18 cellular contexts compared by ENCODE assay signal in genomic region chr2:212294816-212295215, GRCh38.
DNase-seq lines count a peak whose midpoint lies in the region; ATAC-seq, FAIRE-seq and TF ChIP-seq lines count a peak whose summit lies in the region.
"Had no signal": no experiment of that assay in that cellular context is flagged by ENCODE, and none has a peak within 500 bp of the region (broad histone marks: within the 10 kb centered on the region; RNA-seq: fewer than 3 reads in every experiment).

No MANE protein-coding gene starts in this region.

- in situ Hi-C loops in GM13976 (cut with MboI; ENCODE audit: low sequenced_read_pairs, unreplicated experiment) = no loop called here

- peak; percentile 46 for DNase-seq in NCI-H748 (lab: John Stamatoyannopoulos, UW; ENCODE audit: unreplicated experiment)
- no peak for DNase-seq in NCI-H748 treated with DMSO at 0.1 percent for 48 hours (lab: John Stamatoyannopoulos, UW)
- peak; percentile 92 to 98 for DNase-seq in NCI-H2081 (lab: John Stamatoyannopoulos, UW)
- peak; percentile 47 to 51 for DNase-seq in SHP77 (lab: John Stamatoyannopoulos, UW)
- no peak for DNase-seq in HTR-8/SVneo (ENCODE audit: insufficient read length, low spot score)
- DNase-seq in GM13976 (ENCODE audit: low spot score) = no peak
- DNase-seq in H4 (ENCODE audit: low spot score) = no peak
- DNase-seq: activated CD4-positive, alpha-beta T cell treated with anti-CD3 and anti-CD28 coated beads, Interleukin-2, amount 10 ng/mL, durations not matched to agents 24 days and 14 days; activated naive CD8-positive, alpha-beta T cell treated with anti-CD3 and anti-CD28 coated beads, Interleukin-2, amount 10 ng/mL, durations not matched to agents 7 days and 5 days; H9; head of caudate nucleus; MV-4-11; naive thymus-derived CD8-positive, alpha-beta T cell had no signal

- TF ChIP-seq CTCF in GM13976 (IDR thresholded peaks at IDR 0.05; ENCODE audit: borderline replicate concordance, control extremely low read depth, extremely low read depth, insufficient read depth, missing control alignments) = no peak

- no peak for ATAC-seq in HG02884 (IDR thresholded peaks at IDR 0.05; ENCODE audit: unreplicated experiment)
- ATAC-seq: activated T-helper 17 cell treated with anti-CD3 and anti-CD28 coated beads, Interleukin-2, amount 50 U/mL, for 72 hours; left lobe of liver; naive thymus-derived CD8-positive, alpha-beta T cell; Right ventricle myocardium inferior had no signal

- no peak for FAIRE-seq in HTR-8/SVneo (lab: Jason Lieb, UNC)
- FAIRE-seq: GM12892 had no signal

Comparison
In these comparisons a context has a peak if more than half of its experiments do, and no peak if none do; other contexts are left out.
1. DNase-seq: peak in NCI-H748 (single experiment), NCI-H2081 (2 of 2) and SHP77 (2 of 2); none in NCI-H748 treated with DMSO at 0.1 percent for 48 hours (single experiment), HTR-8/SVneo (single experiment), GM13976 (single experiment) and H4 (single experiment).